In the genomic region with DNA sequence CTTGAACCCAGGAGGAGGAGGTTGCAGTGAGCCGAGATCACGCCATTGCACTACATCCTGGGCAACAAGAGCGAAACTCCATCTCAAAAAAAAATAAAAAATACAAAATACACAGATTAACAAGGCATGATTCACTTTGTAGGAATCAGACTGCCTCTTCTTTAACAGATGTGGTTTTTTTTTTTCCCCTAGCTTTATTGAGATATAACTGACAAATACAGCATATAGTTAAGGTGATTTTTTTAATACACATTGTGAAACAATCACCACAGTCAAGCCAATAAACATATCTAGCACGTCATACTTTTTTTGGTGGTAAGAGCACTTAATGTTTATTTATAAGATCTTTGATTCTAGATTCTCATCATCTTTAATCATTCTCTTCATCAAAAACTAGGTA, we compare ENCODE assay signal across 20 cellular contexts.
A peak's percentile ranks its signal among the peaks of the same experiment; 100 is the strongest.
DNase-seq lines count a peak whose midpoint lies in the region; ATAC-seq and TF ChIP-seq lines count a peak whose summit lies in the region.
"Had no signal": no experiment of that assay in that cellular context is flagged by ENCODE, and none has a peak within 500 bp of the region (broad histone marks: within the 10 kb centered on the region; RNA-seq: fewer than 3 reads in every experiment).

No MANE protein-coding gene starts in this region.

- peak; percentile 5 for DNase-seq in GM03348 (ENCODE audit: low spot score)
- DNase-seq in PC-3: peak; percentile 33
- peak; percentile 46 for DNase-seq in fibroblast of peridontal ligament (ENCODE audit: extremely low read depth)
- no peak for DNase-seq in NCI-H2171 (lab: John Stamatoyannopoulos, UW)
- DNase-seq in heart right ventricle: no peak
- DNase-seq in upper lobe of right lung: no peak
- DNase-seq: ACHN; AML-193; C1 segment of cervical spinal cord; CD8-positive, alpha-beta memory T cell; Kasumi-1; NCI-H1417 treated with DMSO at 0.1 percent for 48 hours; NCI-H187 treated with DMSO at 0.1 percent for 48 hours; NCI-H226; NCI-H510A treated with DMSO at 0.1 percent for 48 hours; NCI-H748 treated with DMSO at 0.1 percent for 48 hours; SHP77 treated with DMSO at 0.1 percent for 48 hours had no signal

- no peak for TF ChIP-seq CTCF in PC-3 (conservative IDR thresholded peaks at IDR 0.05; ENCODE audit: low read depth, low read length)
- no peak for TF ChIP-seq CTCF in heart right ventricle (IDR thresholded peaks at IDR 0.05)
- no peak for TF ChIP-seq CTCF in upper lobe of right lung (IDR thresholded peaks at IDR 0.05)

- H3K9me3 ChIP-seq in PC-3 (ENCODE audit: low read length): no peaks in the 10 kb centered on the region
- H3K9me3 ChIP-seq in heart right ventricle: no peaks in the 10 kb centered on the region
- no peaks in the 10 kb centered on the region for H3K9me3 ChIP-seq in upper lobe of right lung

- H3F3A ChIP-seq in PC-3 (ENCODE audit: low read length, unreplicated experiment): no peaks in the 10 kb centered on the region

- no peak overlapping the region for H3K27ac ChIP-seq in PC-3 (ENCODE audit: low read length)
- no peak overlapping the region for H3K27ac ChIP-seq in heart right ventricle
- no peak overlapping the region for H3K27ac ChIP-seq in upper lobe of right lung
- H3K27ac ChIP-seq: RWPE1, SK-N-MC had no signal

- no peak overlapping the region for H3K4me2 ChIP-seq in PC-3 (ENCODE audit: low read length)

- H2AFZ ChIP-seq in PC-3 (ENCODE audit: low read length): no peak overlapping the region

- no TSS peak for BruUV-seq in PC-3 (replicated peaks; lab: Mats Ljungman, UMichigan)

- CTCF ChIA-PET in PC-3 (lab: Charles Lee): no interaction called here

- no peaks in the 10 kb centered on the region for H3K27me3 ChIP-seq in PC-3 (ENCODE audit: low read length)
- H3K27me3 ChIP-seq in heart right ventricle: no peaks in the 10 kb centered on the region
- no peaks in the 10 kb centered on the region for H3K27me3 ChIP-seq in upper lobe of right lung

- no peaks in the 10 kb centered on the region for H3K9me2 ChIP-seq in PC-3 (replicated peaks; ENCODE audit: low read length)

- POLR2A ChIA-PET in PC-3 (lab: Charles Lee; ENCODE audit: unreplicated experiment): interaction anchor here (0.5 kb wide), 1 partner anchor 167 kb away, joined by 3 read pairs; no protein-coding TSS in a partner anchor

- no peaks in the 10 kb centered on the region; the same call in 1 of the 2 replicates for H3K36me3 ChIP-seq in PC-3 (ENCODE audit: low read depth, low read length)
- H3K36me3 ChIP-seq in heart right ventricle: peaks cover 0 to 43% (median 0%) of the 10 kb centered on the region in 9 donors
- H3K36me3 ChIP-seq in upper lobe of right lung: peaks cover 14% of the 10 kb centered on the region

- H3K4me3 ChIP-seq in PC-3 (ENCODE audit: low read length) (no peak overlapping the region), heart right ventricle (no peak overlapping the region), upper lobe of right lung (no peak overlapping the region)
- H3K4me3 ChIP-seq: SK-N-MC had no signal

- H4K20me1 ChIP-seq in PC-3 (ENCODE audit: low read length): no peaks in the 10 kb centered on the region

- intact Hi-C loops in PC-3 (cut with micrococcal nuclease): no loop called here
- intact Hi-C loops in heart right ventricle (cut with DNase I): no loop called here
- intact Hi-C loops in upper lobe of right lung (cut with DNase I): no loop called here

- H3K4me1 ChIP-seq in PC-3 (ENCODE audit: insufficient read depth, low read length) (no peaks in the 10 kb centered on the region; the same call in 1 of the 2 replicates), heart right ventricle (peaks cover 0 to 33% (median 14%) of the 10 kb centered on the region in 9 donors), upper lobe of right lung (peaks cover 22% of the 10 kb centered on the region)

- H3K79me2 ChIP-seq in PC-3 (ENCODE audit: low read length): no peaks in the 10 kb centered on the region

- whole genome bisulfite sequencing in heart right ventricle, 2 donors: 85 to 95% methylated on average over 4 of the region's 4 CpGs

- no peak overlapping the region for H3K9ac ChIP-seq in PC-3 (ENCODE audit: low read length)

- ATAC-seq in PC-3: peak; percentile 15; the same call in 1 of the 2 replicates
- ATAC-seq in heart right ventricle: no peak
- no peak for ATAC-seq in upper lobe of right lung
- no peak for ATAC-seq in GM18909 (IDR thresholded peaks at IDR 0.05; ENCODE audit: poor library complexity, unreplicated experiment)

Comparison
In these comparisons a context has a peak if more than half of its experiments do, and no peak if none do; other contexts are left out.
1. DNase-seq: peak in GM03348 (single experiment), PC-3 (single experiment) and fibroblast of peridontal ligament (single experiment); none in NCI-H2171 (single experiment), heart right ventricle (0 of 2) and upper lobe of right lung (single experiment).